Comparison of ENCODE assay signal across 8 cellular contexts in genomic region chr22:28882878-28883656, GRCh38.
DNase-seq lines count a peak whose midpoint lies in the region; ATAC-seq lines count a peak whose summit lies in the region.

Gene ZNRF3, plus strand, starts transcription at chr22:28883572. Its CDS starts 195 bp downstream, at chr22:28883767.

- ATAC-seq in HG03103 (IDR thresholded peaks at IDR 0.05; ENCODE audit: low read depth, unreplicated experiment) = peak; percentile 48

- DNase-seq in GM04503 (ENCODE audit: low read depth) (peak; percentile 32), NCI-H345 treated with DMSO at 0.1 percent for 48 hours (lab: John Stamatoyannopoulos, UW; ENCODE audit: unreplicated experiment) (peak; percentile 21), cerebellar cortex (ENCODE audit: low spot score) (peak; percentile 96), islet precursor cell (peak; percentile 95), smooth muscle cell of the brain vasculature (ENCODE audit: low read depth, low spot score) (peak; percentile 59)
- DNase-seq in activated CD4-positive, alpha-beta T cell treated with anti-CD3 and anti-CD28 coated beads for 1 hour = peak; percentile 92
- DNase-seq in NK-92 treated with Interleukin-12 subunit alpha and Interleukin-12 subunit beta, amount 100 ng/mL, for 24 hours (lab: John Stamatoyannopoulos, UW) = no peak
